Comparison of ENCODE assay signal across 13 cellular contexts in genomic region chr1:184889902-184890301, GRCh38.
DNase-seq lines count a peak whose midpoint lies in the region; ATAC-seq and TF ChIP-seq lines count a peak whose summit lies in the region.
"Had no signal": no experiment of that assay in that cellular context is flagged by ENCODE, and none has a peak within 500 bp of the region (broad histone marks: within the 10 kb centered on the region; RNA-seq: fewer than 3 reads in every experiment).

No MANE protein-coding gene starts in this region.

- H3K27me3 ChIP-seq in CD8-positive, alpha-beta T cell (ENCODE audit: insufficient read depth, low read length) = no peaks in the 10 kb centered on the region
- H3K27me3 ChIP-seq in neural progenitor cell = no peaks in the 10 kb centered on the region
- no peaks in the 10 kb centered on the region for H3K27me3 ChIP-seq in SJCRH30
- H3K27me3 ChIP-seq: BLaER1 treated with 17β-estradiol and CSF1 and Interleukin-3, amounts not matched to agents 10 nM and 100 nM had no signal

- CTCF ChIA-PET in CD8-positive, alpha-beta T cell (lab: Charles Lee) = no interaction called here

- H3K27me3 Mint-ChIP-seq in CD8-positive, alpha-beta T cell (ENCODE audit: low read depth) = no peaks in the 10 kb centered on the region
- H3K27me3 Mint-ChIP-seq in central memory CD8-positive, alpha-beta T cell = no peaks in the 10 kb centered on the region
- H3K27me3 Mint-ChIP-seq in neural progenitor cell (ENCODE audit: insufficient read depth, low read depth) = peaks cover 7% of the 10 kb centered on the region

- no peak overlapping the region for H3K4me3 Mint-ChIP-seq in CD8-positive, alpha-beta T cell
- H3K4me3 Mint-ChIP-seq in central memory CD8-positive, alpha-beta T cell = peak overlapping the region; percentile 82
- no peak overlapping the region for H3K4me3 Mint-ChIP-seq in neural progenitor cell

- no peaks in the 10 kb centered on the region for H3K9me3 ChIP-seq in CD8-positive, alpha-beta T cell (ENCODE audit: low read length)
- H3K9me3 ChIP-seq in neural progenitor cell (ENCODE audit: low read depth) (no peaks in the 10 kb centered on the region), SJCRH30 (replicated peaks) (no peaks in the 10 kb centered on the region)
- H3K9me3 ChIP-seq: BLaER1 treated with 17β-estradiol and CSF1 and Interleukin-3, amounts not matched to agents 10 nM and 100 nM had no signal

- TF ChIP-seq CTCF in CD8-positive, alpha-beta T cell (IDR thresholded peaks at IDR 0.05) = no peak
- TF ChIP-seq CTCF in neural progenitor cell (IDR thresholded peaks at IDR 0.05) = no peak

- peak overlapping the region; percentile 90 for H3K27ac Mint-ChIP-seq in CD8-positive, alpha-beta T cell
- H3K27ac Mint-ChIP-seq in central memory CD8-positive, alpha-beta T cell (ENCODE audit: low read depth) = peak overlapping the region; percentile 99
- no peak overlapping the region for H3K27ac Mint-ChIP-seq in neural progenitor cell

- H3K9ac ChIP-seq in neural progenitor cell = no peak overlapping the region
- H3K9ac ChIP-seq: BLaER1 treated with 17β-estradiol and CSF1 and Interleukin-3, amounts not matched to agents 10 nM and 100 nM had no signal

- H3K79me2 ChIP-seq in neural progenitor cell (ENCODE audit: low read depth) = no peaks in the 10 kb centered on the region

- H3K4me1 Mint-ChIP-seq in CD8-positive, alpha-beta T cell (ENCODE audit: low read depth) = peaks cover 21% of the 10 kb centered on the region
- peaks cover 73% of the 10 kb centered on the region for H3K4me1 Mint-ChIP-seq in central memory CD8-positive, alpha-beta T cell
- peaks cover 12% of the 10 kb centered on the region for H3K4me1 Mint-ChIP-seq in neural progenitor cell

- no peaks in the 10 kb centered on the region for H3K36me3 Mint-ChIP-seq in CD8-positive, alpha-beta T cell
- H3K36me3 Mint-ChIP-seq in central memory CD8-positive, alpha-beta T cell (ENCODE audit: insufficient read depth) = peaks cover 26% of the 10 kb centered on the region
- no peaks in the 10 kb centered on the region for H3K36me3 Mint-ChIP-seq in neural progenitor cell

- H3K9me3 Mint-ChIP-seq in CD8-positive, alpha-beta T cell = no peaks in the 10 kb centered on the region
- H3K9me3 Mint-ChIP-seq in central memory CD8-positive, alpha-beta T cell = no peaks in the 10 kb centered on the region
- H3K9me3 Mint-ChIP-seq in neural progenitor cell = no peaks in the 10 kb centered on the region

- no peaks in the 10 kb centered on the region for H3K4me1 ChIP-seq in CD8-positive, alpha-beta T cell (ENCODE audit: insufficient read depth, low read length)
- H3K4me1 ChIP-seq in neural progenitor cell (no peaks in the 10 kb centered on the region), SJCRH30 (no peaks in the 10 kb centered on the region)

- H2AFZ ChIP-seq in neural progenitor cell (replicated peaks) = no peak overlapping the region

- no peak overlapping the region for H3K4me3 ChIP-seq in CD8-positive, alpha-beta T cell (ENCODE audit: low read depth, low read length)
- no peak overlapping the region for H3K4me3 ChIP-seq in neural progenitor cell
- H3K4me3 ChIP-seq in SJCRH30 = no peak overlapping the region
- H3K4me3 ChIP-seq: BLaER1 treated with 17β-estradiol and CSF1 and Interleukin-3, amounts not matched to agents 10 nM and 100 nM had no signal

- no peaks in the 10 kb centered on the region for H3F3A ChIP-seq in neural progenitor cell (ENCODE audit: low read depth)

- DNase-seq in CD8-positive, alpha-beta T cell = no peak
- DNase-seq in NCI-H2171 treated with DMSO at 0.1 percent for 48 hours (lab: John Stamatoyannopoulos, UW) (peak; percentile 53), neural progenitor cell (ENCODE audit: low spot score) (peak; percentile 10), NCI-H2227 (lab: John Stamatoyannopoulos, UW; ENCODE audit: unreplicated experiment) (no peak), anterior cingulate cortex (lab: John Stamatoyannopoulos, UW) (no peak), posterior cingulate gyrus (no peak), SJCRH30 (no peak)
- DNase-seq in central memory CD8-positive, alpha-beta T cell (ENCODE audit: low spot score in 2 of 2) = no peak
- DNase-seq: activated CD8-positive, alpha-beta memory T cell treated with anti-CD3 and anti-CD28 coated beads, Interleukin-2, amount 50 U/mL, for 4 hours; NK-92 treated with Interleukin-12 subunit alpha and Interleukin-12 subunit beta, amount 100 ng/mL, for 24 hours; nucleus accumbens; substantia nigra had no signal

- H3K36me3 ChIP-seq in CD8-positive, alpha-beta T cell (ENCODE audit: insufficient read depth, low read length) = no peaks in the 10 kb centered on the region
- H3K36me3 ChIP-seq in neural progenitor cell (no peaks in the 10 kb centered on the region), SJCRH30 (no peaks in the 10 kb centered on the region)

- no peaks in the 10 kb centered on the region for H4K20me1 ChIP-seq in neural progenitor cell (ENCODE audit: low read depth)
- H4K20me1 ChIP-seq: BLaER1 treated with 17β-estradiol and CSF1 and Interleukin-3, amounts not matched to agents 10 nM and 100 nM had no signal

- ATAC-seq in CD8-positive, alpha-beta T cell = no peak
- ATAC-seq in central memory CD8-positive, alpha-beta T cell (replicated peaks; ENCODE audit: extremely low read depth, poor library complexity, severe bottlenecking) = no peak

- intact Hi-C loops in CD8-positive, alpha-beta T cell (cut with DNase I, micrococcal nuclease) = loop anchor here (1.0 to 5.0 kb wide), 4 partner anchors 23 to 87 kb away; no protein-coding TSS in a partner anchor
- intact Hi-C loops in posterior cingulate gyrus (cut with DNase I) = no loop called here

- H3K27ac ChIP-seq in CD8-positive, alpha-beta T cell (ENCODE audit: low read depth, low read length) = no peak overlapping the region
- H3K27ac ChIP-seq in neural progenitor cell = no peak overlapping the region
- H3K27ac ChIP-seq in SJCRH30 = no peak overlapping the region
- H3K27ac ChIP-seq: BLaER1 treated with 17β-estradiol and CSF1 and Interleukin-3, amounts not matched to agents 10 nM and 100 nM had no signal

- POLR2A ChIA-PET in CD8-positive, alpha-beta T cell (lab: Charles Lee) = interaction anchor here (1.2 kb wide), 1 partner anchor 23 kb away, joined by 7 read pairs; no protein-coding TSS in a partner anchor

- no peak overlapping the region for H3K4me2 ChIP-seq in neural progenitor cell
- H3K4me2 ChIP-seq: BLaER1 treated with 17β-estradiol and CSF1 and Interleukin-3, amounts not matched to agents 10 nM and 100 nM had no signal

Comparison
In these comparisons a context has a peak if more than half of its experiments do, and no peak if none do; other contexts are left out.
1. DNase-seq: peak in NCI-H2171 treated with DMSO at 0.1 percent for 48 hours (single experiment) and neural progenitor cell (single experiment); none in CD8-positive, alpha-beta T cell (0 of 7), central memory CD8-positive, alpha-beta T cell (0 of 2), NCI-H2227 (single experiment), anterior cingulate cortex (0 of 58), posterior cingulate gyrus (0 of 10) and SJCRH30 (0 of 2).